ENCODE assay signal across 8 cellular contexts in the genomic region with DNA sequence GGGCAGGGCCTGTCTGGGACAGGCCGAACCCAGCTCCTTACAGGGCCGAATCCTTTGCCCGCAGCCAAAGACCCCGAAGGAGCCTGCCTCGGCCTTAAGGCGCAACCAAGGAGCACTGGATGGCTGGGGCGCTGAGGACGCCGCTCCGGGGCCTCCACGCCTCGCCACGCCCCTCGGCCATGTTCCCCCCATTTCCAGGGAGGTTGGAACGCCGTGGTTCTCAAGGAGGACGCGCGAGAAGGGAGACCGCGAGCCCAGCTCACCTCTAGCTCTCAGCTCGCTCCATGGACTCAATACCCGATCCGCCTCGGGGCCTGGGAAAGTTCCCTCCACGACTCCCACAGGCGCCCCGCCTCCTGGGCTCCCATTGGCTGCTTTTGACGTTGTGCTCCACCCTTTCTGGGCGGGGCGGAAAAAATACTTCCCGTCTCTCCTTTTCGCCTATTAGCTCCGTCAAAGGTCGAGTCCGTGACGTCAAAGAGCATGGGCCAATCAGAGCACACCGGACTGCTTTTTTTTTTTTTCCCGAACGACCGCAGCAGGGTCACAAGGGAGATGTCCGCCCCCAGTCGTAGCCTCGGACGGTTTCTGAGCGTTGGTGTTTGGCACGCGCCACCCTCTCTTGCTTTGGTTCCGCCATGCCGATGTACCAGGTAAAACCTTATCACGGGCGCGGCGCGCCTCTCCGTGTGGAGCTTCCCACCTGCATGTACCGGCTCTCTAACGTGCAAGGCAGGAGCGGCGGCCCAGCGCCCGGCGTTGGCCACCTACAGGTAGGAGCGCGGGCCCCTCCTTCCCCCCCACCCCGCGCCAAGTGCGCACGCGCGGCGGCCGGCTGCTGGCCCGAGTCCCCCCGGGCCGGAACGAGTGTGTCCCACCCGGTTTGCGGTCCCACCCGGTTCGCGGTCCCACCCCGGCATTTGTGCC.
DNase-seq lines count a peak whose midpoint lies in the region; ATAC-seq, FAIRE-seq and TF ChIP-seq lines count a peak whose summit lies in the region.

No MANE protein-coding gene starts in this region.

- H3K36me3 ChIP-seq in Caco-2 (ENCODE audit: control insufficient read depth, insufficient read depth, low read length): no peaks in the 10 kb centered on the region; the same call in 1 of the 2 replicates
- peaks cover 17% of the 10 kb centered on the region for H3K36me3 ChIP-seq in mesodermal cell (ENCODE audit: control insufficient read depth, insufficient read depth, low read length)

- no peaks in the 10 kb centered on the region for H3K9me3 Mint-ChIP-seq in Caco-2 (ENCODE audit: unreplicated experiment)

- TF ChIP-seq CTCF in Caco-2 (IDR thresholded peaks at IDR 0.05; ENCODE audit: insufficient read depth in 1 of 2, low read depth in 1 of 2, low read length in 1 of 2, severe bottlenecking in 1 of 2, unreplicated experiment in 1 of 2): peak; percentile 31 to 43

- peaks cover 50% of the 10 kb centered on the region for H3K36me3 Mint-ChIP-seq in Caco-2 (ENCODE audit: insufficient read depth, unreplicated experiment)

- peak; percentile 76 for ATAC-seq in GM21367 (IDR thresholded peaks at IDR 0.05; ENCODE audit: unreplicated experiment)

- DNase-seq in Caco-2 (peak; percentile 99), HTR-8/SVneo (ENCODE audit: insufficient read length, low spot score) (peak; percentile 95), NOMO-1 treated with dmso at 0.1 percent for 144 hours (lab: John Stamatoyannopoulos, UW; ENCODE audit: unreplicated experiment) (peak; percentile 94)
- peak; percentile 98 for DNase-seq in activated CD8-positive, alpha-beta memory T cell treated with anti-CD3 and anti-CD28 coated beads, Interleukin-2, amount 50 U/mL, for 24 hours (ENCODE audit: extremely low read depth)
- peak; percentile 92 to 98 for DNase-seq in stimulated activated CD8-positive, alpha-beta memory T cell treated with anti-CD3 and anti-CD28 coated beads, Interleukin-15, amount 100 ng/mL, for 4 hours (ENCODE audit: low read depth in 2 of 2)

- CTCF ChIA-PET in Caco-2 (lab: Charles Lee): interaction anchor here (0.6 to 1.2 kb wide), 4 partner anchors 12 to 330 kb away, joined by 3 to 8 read pairs (median 4); no protein-coding TSS in a partner anchor

- H3K27ac Mint-ChIP-seq in Caco-2 (ENCODE audit: unreplicated experiment): peak overlapping the region; percentile 96

- peak overlapping the region; percentile 95 for H3K27ac ChIP-seq in mesodermal cell (ENCODE audit: low read depth, low read length, severe bottlenecking)

- H3K4me3 Mint-ChIP-seq in Caco-2 (ENCODE audit: unreplicated experiment): peak overlapping the region; percentile 85

- FAIRE-seq in HTR-8/SVneo (lab: Jason Lieb, UNC) (no peak), endometrium (lab: Jason Lieb, UNC) (peak; percentile 97)

- WGBS in mesodermal cell (ENCODE audit: insufficient coverage in 2 of 2), 2 experiments: 0 to 1% methylated on average over 43 to 60 of the region's 83 CpGs

- BruUV-seq in Caco-2 (replicated peaks; lab: Mats Ljungman, UMichigan): TSS peak; percentile 34

- POLR2A ChIA-PET in Caco-2 (lab: Charles Lee): interaction anchor here (0.5 to 1.4 kb wide), 13 partner anchors 17 to 809 kb away, joined by 3 to 10 read pairs (median 4); partner anchors contain the start of genes SBDS and TYW1

- intact Hi-C loops in Caco-2 (cut with micrococcal nuclease; ENCODE audit: unreplicated experiment): loop anchor here (2.0 kb wide), 1 partner anchor 126 kb away; no protein-coding TSS in a partner anchor

- H3K27me3 Mint-ChIP-seq in Caco-2 (ENCODE audit: insufficient read depth, unreplicated experiment): no peaks in the 10 kb centered on the region

- H3K4me1 ChIP-seq in Caco-2 (no peaks in the 10 kb centered on the region), mesodermal cell (ENCODE audit: control insufficient read depth, insufficient read depth, low read length, poor library complexity, severe bottlenecking) (peaks cover 5% of the 10 kb centered on the region)

- no peaks in the 10 kb centered on the region for H3K27me3 ChIP-seq in Caco-2 (replicated peaks; ENCODE audit: control insufficient read depth, insufficient read depth, low read length)

- H3K9me3 ChIP-seq in Caco-2 (no peaks in the 10 kb centered on the region), mesodermal cell (ENCODE audit: control insufficient read depth, low read length) (no peaks in the 10 kb centered on the region)

- H3K4me3 ChIP-seq in Caco-2 (ENCODE audit: low read depth, low read length) (peak overlapping the region; percentile 79), mesodermal cell (ENCODE audit: extremely low read depth, insufficient read depth, low read length, poor library complexity, severe bottlenecking) (peak overlapping the region; percentile 70)

- H3K4me1 Mint-ChIP-seq in Caco-2 (ENCODE audit: low read depth, unreplicated experiment): peaks cover 6% of the 10 kb centered on the region

Comparison
In these comparisons a context has a peak if more than half of its experiments do, and no peak if none do; other contexts are left out.
1. Peak in every context shown above with its lines: DNase-seq, ATAC-seq, H3K4me3 ChIP-seq and H3K27ac ChIP-seq.